In the genomic region with DNA sequence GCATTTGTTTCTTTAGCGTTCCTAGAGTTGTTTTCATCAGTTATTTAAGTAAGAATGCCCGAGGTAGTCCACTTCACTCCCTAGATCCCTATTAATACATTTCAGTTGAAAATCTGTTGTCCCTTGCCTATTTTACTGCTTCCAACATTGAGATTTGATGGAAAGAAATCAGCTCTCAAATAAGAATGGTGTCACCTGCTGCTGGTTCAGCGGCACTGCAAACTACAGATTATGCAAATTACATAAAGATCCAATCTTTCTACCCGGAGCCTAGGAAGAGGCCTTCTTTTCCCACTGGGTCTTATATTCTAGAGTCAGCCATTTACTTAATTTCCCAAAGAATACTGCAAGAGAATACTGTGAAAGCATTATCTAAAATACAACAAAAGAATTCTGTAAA, we compare ENCODE assay signal across 1 cellular context.
TF ChIP-seq lines count a peak whose summit lies in the region.

No MANE protein-coding gene starts in this region.

TF ChIP-seq in H1, 55 proteins besides CTCF, POLR2A, EP300 and RAD21:
- no peak for TF ChIP-seq RBBP5 (IDR thresholded peaks at IDR 0.05; ENCODE audit: borderline replicate concordance, low read depth, low read length)
- TF ChIP-seq CEBPB (IDR thresholded peaks at IDR 0.05; ENCODE audit: low read depth, low read length) = no peak
- TF ChIP-seq GABPA (IDR thresholded peaks at IDR 0.05; ENCODE audit: borderline replicate concordance, insufficient read depth, low read length) = no peak
TF ChIP-seq in H1: peak in this region for 0.
